In genomic region chr10:665579-666091, GRCh38 we compare ENCODE assay signal across 15 cellular contexts. TPM values are rescaled to one million over a fixed set of nuclear protein-coding genes. Genes with fewer than 3 reads are reported as not detected.
DNase-seq lines count a peak whose midpoint lies in the region; ATAC-seq, FAIRE-seq and TF ChIP-seq lines count a peak whose summit lies in the region.
"Had no signal": no experiment of that assay in that cellular context is flagged by ENCODE, and none has a peak within 500 bp of the region (broad histone marks: within the 10 kb centered on the region; RNA-seq: fewer than 3 reads in every experiment).

No MANE protein-coding gene starts in this region.

- no peaks in the 10 kb centered on the region for H3K36me3 Mint-ChIP-seq in neural crest cell (ENCODE audit: low read depth)
- H3K36me3 Mint-ChIP-seq: activated naive CD8-positive, alpha-beta T cell treated with anti-CD3 and anti-CD28 coated beads, Interleukin-2, amount 10 ng/mL, durations not matched to agents 7 days and 5 days; T-cell had no signal

- peak overlapping the region; percentile 65 for H3K27ac ChIP-seq in ACC112 (ENCODE audit: low read depth, low read length)
- H3K27ac ChIP-seq in VCaP, result peak overlapping the region; percentile 85
- H3K27ac ChIP-seq in small intestine (ENCODE audit: low read depth in 1 of 2, low read length in 1 of 2), result no peak overlapping the region

- peaks cover 49% of the 10 kb centered on the region for H3K4me1 Mint-ChIP-seq in neural crest cell
- H3K4me1 Mint-ChIP-seq: activated naive CD8-positive, alpha-beta T cell treated with anti-CD3 and anti-CD28 coated beads, Interleukin-2, amount 10 ng/mL, durations not matched to agents 7 days and 5 days had no signal

- H2AFZ ChIP-seq in ACC112 (ENCODE audit: low read length, unreplicated experiment), result peak overlapping the region; percentile 95

- no peak for FAIRE-seq in small intestine (lab: Jason Lieb, UNC)

- 80 to 93% (median 84%) methylated on average over 30 of the region's 30 CpGs for WGBS in small intestine, 3 donors

- H3K27me3 ChIP-seq in ACC112 (ENCODE audit: insufficient read depth, low read length), result no peaks in the 10 kb centered on the region
- no peaks in the 10 kb centered on the region for H3K27me3 ChIP-seq in small intestine (ENCODE audit: control insufficient read depth in 2 of 2, insufficient read depth in 2 of 2, low read length in 2 of 2)

- H3K36me3 ChIP-seq in ACC112 (ENCODE audit: insufficient read depth, low read length) (no peaks in the 10 kb centered on the region), small intestine (ENCODE audit: control insufficient read depth in 2 of 2, insufficient read depth in 2 of 2, low read length in 2 of 2) (no peaks in the 10 kb centered on the region)

- ATAC-seq in Right ventricle myocardium superior (ENCODE audit: poor library complexity), result no peak
- no peak for ATAC-seq in HG02588 (IDR thresholded peaks at IDR 0.05; ENCODE audit: unreplicated experiment)
- ATAC-seq in HG03565 (IDR thresholded peaks at IDR 0.05; ENCODE audit: unreplicated experiment), result no peak
- ATAC-seq: activated CD8-positive, alpha-beta T cell treated with anti-CD3 and anti-CD28 coated beads for 36 hours; T-cell had no signal

- DNase-seq in Right ventricle myocardium superior, result peak; percentile 66
- no peak for DNase-seq in neural crest cell (ENCODE audit: low read depth, low spot score)
- DNase-seq in small intestine, result no peak
- no peak for DNase-seq in H4 (ENCODE audit: low spot score)
- DNase-seq: activated CD8-positive, alpha-beta T cell treated with anti-CD3 and anti-CD28 coated beads for 36 hours; activated naive CD8-positive, alpha-beta T cell treated with anti-CD3 and anti-CD28 coated beads, Interleukin-2, amount 10 ng/mL, durations not matched to agents 7 days and 5 days; NCI-H146; NK-92 treated with Interleukin-12 subunit alpha and Interleukin-12 subunit beta, amount 100 ng/mL, for 24 hours; stimulated activated CD4-positive, alpha-beta T cell treated with anti-CD3 and anti-CD28 coated beads, Interleukin-2, amount 100 ng/mL, for 24 hours; T-cell had no signal

- H3K4me1 ChIP-seq in ACC112 (ENCODE audit: control insufficient read depth, insufficient read depth, low read length, unreplicated experiment) (no peaks in the 10 kb centered on the region), small intestine (ENCODE audit: control insufficient read depth in 2 of 2, insufficient read depth in 1 of 2, low read depth in 1 of 2, low read length in 1 of 2) (peaks cover 3 to 7% of the 10 kb centered on the region in 2 donors)

- H3K4me3 ChIP-seq in ACC112 (ENCODE audit: low read depth, low read length), result peak overlapping the region; percentile 78
- H3K4me3 ChIP-seq in small intestine (ENCODE audit: low read depth in 1 of 2, low read length in 2 of 2), result no peak overlapping the region

- TF ChIP-seq CTCF in VCaP (conservative IDR thresholded peaks at IDR 0.05), result 0 out of 2 replicates have a peak, but pooled peaks have one; percentile 10
- TF ChIP-seq CTCF in neural crest cell (conservative IDR thresholded peaks at IDR 0.05), result no peak

- H3K79me2 ChIP-seq in ACC112 (ENCODE audit: control insufficient read depth, insufficient read depth, low read length, unreplicated experiment), result peaks cover 82% of the 10 kb centered on the region

- H3K27me3 Mint-ChIP-seq in neural crest cell (ENCODE audit: low read depth), result no peaks in the 10 kb centered on the region
- H3K27me3 Mint-ChIP-seq: activated naive CD8-positive, alpha-beta T cell treated with anti-CD3 and anti-CD28 coated beads, Interleukin-2, amount 10 ng/mL, durations not matched to agents 7 days and 5 days had no signal

- intact Hi-C loops in Right ventricle myocardium superior (cut with DNase I), result no loop called here

- H3K4me3 Mint-ChIP-seq in neural crest cell, result no peak overlapping the region
- H3K4me3 Mint-ChIP-seq: activated CD8-positive, alpha-beta T cell treated with anti-CD3 and anti-CD28 coated beads for 36 hours; activated naive CD8-positive, alpha-beta T cell treated with anti-CD3 and anti-CD28 coated beads, Interleukin-2, amount 10 ng/mL, durations not matched to agents 7 days and 5 days; stimulated activated naive CD8-positive, alpha-beta T cell treated with anti-CD3 and anti-CD28 coated beads, Interleukin-15, Interleukin-2, amounts not matched to agents 100 ng/mL and 50 ng/mL, for 24 hours; T-cell had no signal

- H3K27ac Mint-ChIP-seq in neural crest cell (ENCODE audit: unreplicated experiment), result peak overlapping the region; percentile 28
- H3K27ac Mint-ChIP-seq: activated CD8-positive, alpha-beta T cell treated with anti-CD3 and anti-CD28 coated beads for 36 hours; activated naive CD8-positive, alpha-beta T cell treated with anti-CD3 and anti-CD28 coated beads, Interleukin-2, amount 10 ng/mL, durations not matched to agents 7 days and 5 days; stimulated activated naive CD8-positive, alpha-beta T cell treated with anti-CD3 and anti-CD28 coated beads, Interleukin-15, Interleukin-2, amounts not matched to agents 100 ng/mL and 50 ng/mL, for 24 hours; T-cell had no signal

- H3K9me3 ChIP-seq in small intestine (ENCODE audit: control insufficient read depth, low read depth), result no peaks in the 10 kb centered on the region

- no peaks in the 10 kb centered on the region for H3K9me3 Mint-ChIP-seq in neural crest cell
- H3K9me3 Mint-ChIP-seq: T-cell had no signal

RNA-seq across cellular contexts. Expression of gene DIP2C, which starts 23.8 kb away (rescaled TPM):
- total RNA-seq in Right ventricle myocardium superior (29.1 TPM), neural crest cell (21.7 and 22.7 TPM in 2 replicates)
- polyA plus RNA-seq in small intestine, result 1 to 10 TPM; 3.1 to 6.2 (median 3.2) TPM
- 2.2 and 2.3 TPM in 2 replicates for total RNA-seq in H4 (2014; rRNA removed; shearing (Covaris generic))

Comparison
In these comparisons a context has a peak if more than half of its experiments do, and no peak if none do; other contexts are left out.
1. H3K27ac ChIP-seq: peak in ACC112 (single experiment) and VCaP (single experiment); none in small intestine (0 of 2).